Comparison of ENCODE assay signal across 2 cellular contexts in the genomic region with DNA sequence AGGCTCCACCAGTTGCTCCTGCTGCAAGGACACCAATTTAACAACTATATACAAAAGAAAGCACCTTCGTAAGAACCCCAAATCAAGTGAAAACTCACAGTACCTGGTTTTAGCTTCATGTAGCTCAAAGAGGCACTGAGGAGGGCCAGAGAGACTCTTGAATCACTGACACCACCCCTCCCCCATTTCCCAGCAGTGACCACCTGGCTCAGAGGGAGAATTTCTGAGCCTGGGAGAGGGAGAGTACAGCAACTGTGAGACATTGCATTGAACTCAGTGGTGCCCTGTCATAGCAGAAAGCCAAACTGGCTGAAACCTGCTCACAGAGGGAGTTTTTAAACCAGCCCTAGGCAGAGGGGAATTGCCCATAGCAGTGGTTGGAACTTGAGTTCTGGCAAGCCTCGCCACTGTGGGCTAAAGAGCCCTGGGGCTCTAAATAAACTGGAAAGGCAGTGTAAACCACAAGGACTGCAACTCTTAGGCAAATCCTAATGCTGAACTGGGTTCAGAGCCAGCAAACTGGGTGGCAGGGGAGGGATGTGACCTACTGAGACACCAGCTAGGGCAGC.
TF ChIP-seq lines count a peak whose summit lies in the region.

No MANE protein-coding gene starts in this region.

TF ChIP-seq in GM23338, 12 proteins besides CTCF, POLR2A, EP300 and RAD21 (continued from another document):
- TF ChIP-seq, protein P1, sequence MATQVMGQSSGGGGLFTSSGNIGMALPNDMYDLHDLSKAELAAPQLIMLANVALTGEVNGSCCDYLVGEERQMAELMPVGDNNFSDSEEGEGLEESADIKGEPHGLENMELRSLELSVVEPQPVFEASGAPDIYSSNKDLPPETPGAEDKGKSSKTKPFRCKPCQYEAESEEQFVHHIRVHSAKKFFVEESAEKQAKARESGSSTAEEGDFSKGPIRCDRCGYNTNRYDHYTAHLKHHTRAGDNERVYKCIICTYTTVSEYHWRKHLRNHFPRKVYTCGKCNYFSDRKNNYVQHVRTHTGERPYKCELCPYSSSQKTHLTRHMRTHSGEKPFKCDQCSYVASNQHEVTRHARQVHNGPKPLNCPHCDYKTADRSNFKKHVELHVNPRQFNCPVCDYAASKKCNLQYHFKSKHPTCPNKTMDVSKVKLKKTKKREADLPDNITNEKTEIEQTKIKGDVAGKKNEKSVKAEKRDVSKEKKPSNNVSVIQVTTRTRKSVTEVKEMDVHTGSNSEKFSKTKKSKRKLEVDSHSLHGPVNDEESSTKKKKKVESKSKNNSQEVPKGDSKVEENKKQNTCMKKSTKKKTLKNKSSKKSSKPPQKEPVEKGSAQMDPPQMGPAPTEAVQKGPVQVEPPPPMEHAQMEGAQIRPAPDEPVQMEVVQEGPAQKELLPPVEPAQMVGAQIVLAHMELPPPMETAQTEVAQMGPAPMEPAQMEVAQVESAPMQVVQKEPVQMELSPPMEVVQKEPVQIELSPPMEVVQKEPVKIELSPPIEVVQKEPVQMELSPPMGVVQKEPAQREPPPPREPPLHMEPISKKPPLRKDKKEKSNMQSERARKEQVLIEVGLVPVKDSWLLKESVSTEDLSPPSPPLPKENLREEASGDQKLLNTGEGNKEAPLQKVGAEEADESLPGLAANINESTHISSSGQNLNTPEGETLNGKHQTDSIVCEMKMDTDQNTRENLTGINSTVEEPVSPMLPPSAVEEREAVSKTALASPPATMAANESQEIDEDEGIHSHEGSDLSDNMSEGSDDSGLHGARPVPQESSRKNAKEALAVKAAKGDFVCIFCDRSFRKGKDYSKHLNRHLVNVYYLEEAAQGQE (IDR thresholded peaks at IDR 0.05; ENCODE audit: unreplicated experiment), result no peak
- no peak for TF ChIP-seq ZNF331 (CRISPR knock-in tag; IDR thresholded peaks at IDR 0.05; ENCODE audit: low read depth)
- no peak for TF ChIP-seq EZH2 (IDR thresholded peaks at IDR 0.05; ENCODE audit: low read depth, unreplicated experiment)
- TF ChIP-seq STAT1 (IDR thresholded peaks at IDR 0.05; ENCODE audit: unreplicated experiment), result no peak
- TF ChIP-seq NANOG (IDR thresholded peaks at IDR 0.05; ENCODE audit: borderline replicate concordance), result no peak
- TF ChIP-seq, protein P2, sequence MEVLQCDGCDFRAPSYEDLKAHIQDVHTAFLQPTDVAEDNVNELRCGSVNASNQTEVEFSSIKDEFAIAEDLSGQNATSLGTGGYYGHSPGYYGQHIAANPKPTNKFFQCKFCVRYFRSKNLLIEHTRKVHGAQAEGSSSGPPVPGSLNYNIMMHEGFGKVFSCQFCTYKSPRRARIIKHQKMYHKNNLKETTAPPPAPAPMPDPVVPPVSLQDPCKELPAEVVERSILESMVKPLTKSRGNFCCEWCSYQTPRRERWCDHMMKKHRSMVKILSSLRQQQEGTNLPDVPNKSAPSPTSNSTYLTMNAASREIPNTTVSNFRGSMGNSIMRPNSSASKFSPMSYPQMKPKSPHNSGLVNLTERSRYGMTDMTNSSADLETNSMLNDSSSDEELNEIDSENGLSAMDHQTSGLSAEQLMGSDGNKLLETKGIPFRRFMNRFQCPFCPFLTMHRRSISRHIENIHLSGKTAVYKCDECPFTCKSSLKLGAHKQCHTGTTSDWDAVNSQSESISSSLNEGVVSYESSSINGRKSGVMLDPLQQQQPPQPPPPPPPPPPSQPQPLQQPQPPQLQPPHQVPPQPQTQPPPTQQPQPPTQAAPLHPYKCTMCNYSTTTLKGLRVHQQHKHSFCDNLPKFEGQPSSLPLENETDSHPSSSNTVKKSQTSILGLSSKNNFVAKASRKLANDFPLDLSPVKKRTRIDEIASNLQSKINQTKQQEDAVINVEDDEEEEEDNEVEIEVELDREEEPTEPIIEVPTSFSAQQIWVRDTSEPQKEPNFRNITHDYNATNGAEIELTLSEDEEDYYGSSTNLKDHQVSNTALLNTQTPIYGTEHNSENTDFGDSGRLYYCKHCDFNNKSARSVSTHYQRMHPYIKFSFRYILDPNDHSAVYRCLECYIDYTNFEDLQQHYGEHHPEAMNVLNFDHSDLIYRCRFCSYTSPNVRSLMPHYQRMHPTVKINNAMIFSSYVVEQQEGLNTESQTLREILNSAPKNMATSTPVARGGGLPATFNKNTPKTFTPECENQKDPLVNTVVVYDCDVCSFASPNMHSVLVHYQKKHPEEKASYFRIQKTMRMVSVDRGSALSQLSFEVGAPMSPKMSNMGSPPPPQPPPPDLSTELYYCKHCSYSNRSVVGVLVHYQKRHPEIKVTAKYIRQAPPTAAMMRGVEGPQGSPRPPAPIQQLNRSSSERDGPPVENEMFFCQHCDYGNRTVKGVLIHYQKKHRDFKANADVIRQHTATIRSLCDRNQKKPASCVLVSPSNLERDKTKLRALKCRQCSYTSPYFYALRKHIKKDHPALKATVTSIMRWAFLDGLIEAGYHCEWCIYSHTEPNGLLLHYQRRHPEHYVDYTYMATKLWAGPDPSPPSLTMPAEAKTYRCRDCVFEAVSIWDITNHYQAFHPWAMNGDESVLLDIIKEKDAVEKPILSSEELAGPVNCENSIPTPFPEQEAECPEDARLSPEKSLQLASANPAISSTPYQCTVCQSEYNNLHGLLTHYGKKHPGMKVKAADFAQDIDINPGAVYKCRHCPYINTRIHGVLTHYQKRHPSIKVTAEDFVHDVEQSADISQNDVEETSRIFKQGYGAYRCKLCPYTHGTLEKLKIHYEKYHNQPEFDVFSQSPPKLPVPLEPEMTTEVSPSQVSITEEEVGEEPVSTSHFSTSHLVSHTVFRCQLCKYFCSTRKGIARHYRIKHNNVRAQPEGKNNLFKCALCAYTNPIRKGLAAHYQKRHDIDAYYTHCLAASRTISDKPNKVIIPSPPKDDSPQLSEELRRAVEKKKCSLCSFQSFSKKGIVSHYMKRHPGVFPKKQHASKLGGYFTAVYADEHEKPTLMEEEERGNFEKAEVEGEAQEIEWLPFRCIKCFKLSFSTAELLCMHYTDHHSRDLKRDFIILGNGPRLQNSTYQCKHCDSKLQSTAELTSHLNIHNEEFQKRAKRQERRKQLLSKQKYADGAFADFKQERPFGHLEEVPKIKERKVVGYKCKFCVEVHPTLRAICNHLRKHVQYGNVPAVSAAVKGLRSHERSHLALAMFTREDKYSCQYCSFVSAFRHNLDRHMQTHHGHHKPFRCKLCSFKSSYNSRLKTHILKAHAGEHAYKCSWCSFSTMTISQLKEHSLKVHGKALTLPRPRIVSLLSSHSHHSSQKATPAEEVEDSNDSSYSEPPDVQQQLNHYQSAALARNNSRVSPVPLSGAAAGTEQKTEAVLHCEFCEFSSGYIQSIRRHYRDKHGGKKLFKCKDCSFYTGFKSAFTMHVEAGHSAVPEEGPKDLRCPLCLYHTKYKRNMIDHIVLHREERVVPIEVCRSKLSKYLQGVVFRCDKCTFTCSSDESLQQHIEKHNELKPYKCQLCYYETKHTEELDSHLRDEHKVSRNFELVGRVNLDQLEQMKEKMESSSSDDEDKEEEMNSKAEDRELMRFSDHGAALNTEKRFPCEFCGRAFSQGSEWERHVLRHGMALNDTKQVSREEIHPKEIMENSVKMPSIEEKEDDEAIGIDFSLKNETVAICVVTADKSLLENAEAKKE (CRISPR knock-in tag; IDR thresholded peaks at IDR 0.05), result no peak
- no peak for TF ChIP-seq EZH2phosphoT487 (IDR thresholded peaks at IDR 0.05; ENCODE audit: unreplicated experiment)

TF ChIP-seq in WTC11, 78 proteins besides CTCF, POLR2A, EP300 and RAD21 (continued from another document):
- TF ChIP-seq, protein P3, sequence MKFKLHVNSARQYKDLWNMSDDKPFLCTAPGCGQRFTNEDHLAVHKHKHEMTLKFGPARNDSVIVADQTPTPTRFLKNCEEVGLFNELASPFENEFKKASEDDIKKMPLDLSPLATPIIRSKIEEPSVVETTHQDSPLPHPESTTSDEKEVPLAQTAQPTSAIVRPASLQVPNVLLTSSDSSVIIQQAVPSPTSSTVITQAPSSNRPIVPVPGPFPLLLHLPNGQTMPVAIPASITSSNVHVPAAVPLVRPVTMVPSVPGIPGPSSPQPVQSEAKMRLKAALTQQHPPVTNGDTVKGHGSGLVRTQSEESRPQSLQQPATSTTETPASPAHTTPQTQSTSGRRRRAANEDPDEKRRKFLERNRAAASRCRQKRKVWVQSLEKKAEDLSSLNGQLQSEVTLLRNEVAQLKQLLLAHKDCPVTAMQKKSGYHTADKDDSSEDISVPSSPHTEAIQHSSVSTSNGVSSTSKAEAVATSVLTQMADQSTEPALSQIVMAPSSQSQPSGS (CRISPR knock-in tag; IDR thresholded peaks at IDR 0.05; ENCODE audit: borderline replicate concordance, low read depth), result no peak
- TF ChIP-seq, protein P4, sequence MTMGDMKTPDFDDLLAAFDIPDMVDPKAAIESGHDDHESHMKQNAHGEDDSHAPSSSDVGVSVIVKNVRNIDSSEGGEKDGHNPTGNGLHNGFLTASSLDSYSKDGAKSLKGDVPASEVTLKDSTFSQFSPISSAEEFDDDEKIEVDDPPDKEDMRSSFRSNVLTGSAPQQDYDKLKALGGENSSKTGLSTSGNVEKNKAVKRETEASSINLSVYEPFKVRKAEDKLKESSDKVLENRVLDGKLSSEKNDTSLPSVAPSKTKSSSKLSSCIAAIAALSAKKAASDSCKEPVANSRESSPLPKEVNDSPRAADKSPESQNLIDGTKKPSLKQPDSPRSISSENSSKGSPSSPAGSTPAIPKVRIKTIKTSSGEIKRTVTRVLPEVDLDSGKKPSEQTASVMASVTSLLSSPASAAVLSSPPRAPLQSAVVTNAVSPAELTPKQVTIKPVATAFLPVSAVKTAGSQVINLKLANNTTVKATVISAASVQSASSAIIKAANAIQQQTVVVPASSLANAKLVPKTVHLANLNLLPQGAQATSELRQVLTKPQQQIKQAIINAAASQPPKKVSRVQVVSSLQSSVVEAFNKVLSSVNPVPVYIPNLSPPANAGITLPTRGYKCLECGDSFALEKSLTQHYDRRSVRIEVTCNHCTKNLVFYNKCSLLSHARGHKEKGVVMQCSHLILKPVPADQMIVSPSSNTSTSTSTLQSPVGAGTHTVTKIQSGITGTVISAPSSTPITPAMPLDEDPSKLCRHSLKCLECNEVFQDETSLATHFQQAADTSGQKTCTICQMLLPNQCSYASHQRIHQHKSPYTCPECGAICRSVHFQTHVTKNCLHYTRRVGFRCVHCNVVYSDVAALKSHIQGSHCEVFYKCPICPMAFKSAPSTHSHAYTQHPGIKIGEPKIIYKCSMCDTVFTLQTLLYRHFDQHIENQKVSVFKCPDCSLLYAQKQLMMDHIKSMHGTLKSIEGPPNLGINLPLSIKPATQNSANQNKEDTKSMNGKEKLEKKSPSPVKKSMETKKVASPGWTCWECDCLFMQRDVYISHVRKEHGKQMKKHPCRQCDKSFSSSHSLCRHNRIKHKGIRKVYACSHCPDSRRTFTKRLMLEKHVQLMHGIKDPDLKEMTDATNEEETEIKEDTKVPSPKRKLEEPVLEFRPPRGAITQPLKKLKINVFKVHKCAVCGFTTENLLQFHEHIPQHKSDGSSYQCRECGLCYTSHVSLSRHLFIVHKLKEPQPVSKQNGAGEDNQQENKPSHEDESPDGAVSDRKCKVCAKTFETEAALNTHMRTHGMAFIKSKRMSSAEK (CRISPR knock-in tag; IDR thresholded peaks at IDR 0.05; ENCODE audit: borderline replicate concordance), result no peak
- no peak for TF ChIP-seq FOXJ3 (CRISPR knock-in tag; IDR thresholded peaks at IDR 0.05; ENCODE audit: borderline replicate concordance)
- TF ChIP-seq, protein P5, sequence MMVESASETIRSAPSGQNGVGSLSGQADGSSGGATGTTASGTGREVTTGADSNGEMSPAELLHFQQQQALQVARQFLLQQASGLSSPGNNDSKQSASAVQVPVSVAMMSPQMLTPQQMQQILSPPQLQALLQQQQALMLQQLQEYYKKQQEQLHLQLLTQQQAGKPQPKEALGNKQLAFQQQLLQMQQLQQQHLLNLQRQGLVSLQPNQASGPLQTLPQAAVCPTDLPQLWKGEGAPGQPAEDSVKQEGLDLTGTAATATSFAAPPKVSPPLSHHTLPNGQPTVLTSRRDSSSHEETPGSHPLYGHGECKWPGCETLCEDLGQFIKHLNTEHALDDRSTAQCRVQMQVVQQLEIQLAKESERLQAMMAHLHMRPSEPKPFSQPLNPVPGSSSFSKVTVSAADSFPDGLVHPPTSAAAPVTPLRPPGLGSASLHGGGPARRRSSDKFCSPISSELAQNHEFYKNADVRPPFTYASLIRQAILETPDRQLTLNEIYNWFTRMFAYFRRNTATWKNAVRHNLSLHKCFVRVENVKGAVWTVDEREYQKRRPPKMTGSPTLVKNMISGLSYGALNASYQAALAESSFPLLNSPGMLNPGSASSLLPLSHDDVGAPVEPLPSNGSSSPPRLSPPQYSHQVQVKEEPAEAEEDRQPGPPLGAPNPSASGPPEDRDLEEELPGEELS (CRISPR knock-in tag; IDR thresholded peaks at IDR 0.05), result no peak
- TF ChIP-seq, protein P6, sequence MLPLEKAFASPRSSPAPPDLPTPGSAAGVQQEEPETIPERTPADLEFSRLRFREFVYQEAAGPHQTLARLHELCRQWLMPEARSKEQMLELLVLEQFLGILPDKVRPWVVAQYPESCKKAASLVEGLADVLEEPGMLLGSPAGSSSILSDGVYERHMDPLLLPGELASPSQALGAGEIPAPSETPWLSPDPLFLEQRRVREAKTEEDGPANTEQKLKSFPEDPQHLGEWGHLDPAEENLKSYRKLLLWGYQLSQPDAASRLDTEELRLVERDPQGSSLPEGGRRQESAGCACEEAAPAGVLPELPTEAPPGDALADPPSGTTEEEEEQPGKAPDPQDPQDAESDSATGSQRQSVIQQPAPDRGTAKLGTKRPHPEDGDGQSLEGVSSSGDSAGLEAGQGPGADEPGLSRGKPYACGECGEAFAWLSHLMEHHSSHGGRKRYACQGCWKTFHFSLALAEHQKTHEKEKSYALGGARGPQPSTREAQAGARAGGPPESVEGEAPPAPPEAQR (CRISPR knock-in tag; IDR thresholded peaks at IDR 0.05), result no peak
- TF ChIP-seq FOXP1 (CRISPR knock-in tag; IDR thresholded peaks at IDR 0.05; ENCODE audit: borderline replicate concordance), result no peak
- TF ChIP-seq PRRX2 (CRISPR knock-in tag; IDR thresholded peaks at IDR 0.05), result no peak
- no peak for TF ChIP-seq ZNF219 (CRISPR knock-in tag; IDR thresholded peaks at IDR 0.05; ENCODE audit: borderline replicate concordance)
- TF ChIP-seq, protein P7, sequence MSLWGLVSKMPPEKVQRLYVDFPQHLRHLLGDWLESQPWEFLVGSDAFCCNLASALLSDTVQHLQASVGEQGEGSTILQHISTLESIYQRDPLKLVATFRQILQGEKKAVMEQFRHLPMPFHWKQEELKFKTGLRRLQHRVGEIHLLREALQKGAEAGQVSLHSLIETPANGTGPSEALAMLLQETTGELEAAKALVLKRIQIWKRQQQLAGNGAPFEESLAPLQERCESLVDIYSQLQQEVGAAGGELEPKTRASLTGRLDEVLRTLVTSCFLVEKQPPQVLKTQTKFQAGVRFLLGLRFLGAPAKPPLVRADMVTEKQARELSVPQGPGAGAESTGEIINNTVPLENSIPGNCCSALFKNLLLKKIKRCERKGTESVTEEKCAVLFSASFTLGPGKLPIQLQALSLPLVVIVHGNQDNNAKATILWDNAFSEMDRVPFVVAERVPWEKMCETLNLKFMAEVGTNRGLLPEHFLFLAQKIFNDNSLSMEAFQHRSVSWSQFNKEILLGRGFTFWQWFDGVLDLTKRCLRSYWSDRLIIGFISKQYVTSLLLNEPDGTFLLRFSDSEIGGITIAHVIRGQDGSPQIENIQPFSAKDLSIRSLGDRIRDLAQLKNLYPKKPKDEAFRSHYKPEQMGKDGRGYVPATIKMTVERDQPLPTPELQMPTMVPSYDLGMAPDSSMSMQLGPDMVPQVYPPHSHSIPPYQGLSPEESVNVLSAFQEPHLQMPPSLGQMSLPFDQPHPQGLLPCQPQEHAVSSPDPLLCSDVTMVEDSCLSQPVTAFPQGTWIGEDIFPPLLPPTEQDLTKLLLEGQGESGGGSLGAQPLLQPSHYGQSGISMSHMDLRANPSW (CRISPR knock-in tag; conservative IDR thresholded peaks at IDR 0.05; ENCODE audit: low read depth), result no peak
- no peak for TF ChIP-seq MYBL2 (CRISPR knock-in tag; IDR thresholded peaks at IDR 0.05)
- TF ChIP-seq GABPB1 (CRISPR knock-in tag; IDR thresholded peaks at IDR 0.05), result no peak
- TF ChIP-seq, protein P8, sequence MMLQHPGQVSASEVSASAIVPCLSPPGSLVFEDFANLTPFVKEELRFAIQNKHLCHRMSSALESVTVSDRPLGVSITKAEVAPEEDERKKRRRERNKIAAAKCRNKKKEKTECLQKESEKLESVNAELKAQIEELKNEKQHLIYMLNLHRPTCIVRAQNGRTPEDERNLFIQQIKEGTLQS (CRISPR knock-in tag; conservative IDR thresholded peaks at IDR 0.05), result no peak
- TF ChIP-seq ZNF263 (CRISPR knock-in tag; IDR thresholded peaks at IDR 0.05; ENCODE audit: low read depth), result no peak
